In genomic region chr22:42437488-42438292, GRCh38 we compare ENCODE assay signal across 7 cellular contexts. TPM values are rescaled to one million over a fixed set of nuclear protein-coding genes. Genes with fewer than 3 reads are reported as not detected.
DNase-seq lines count a peak whose midpoint lies in the region; ATAC-seq and TF ChIP-seq lines count a peak whose summit lies in the region.

No MANE protein-coding gene starts in this region.

- ATAC-seq in HG03066 (IDR thresholded peaks at IDR 0.05; ENCODE audit: low read depth, unreplicated experiment), result peak; percentile 57
- peak; percentile 96 for ATAC-seq in effector memory CD8-positive, alpha-beta T cell (replicated peaks)

- no peaks in the 10 kb centered on the region for H3K9me3 Mint-ChIP-seq in effector memory CD8-positive, alpha-beta T cell
- no peaks in the 10 kb centered on the region for H3K9me3 Mint-ChIP-seq in mesothelial cell of epicardium

- DNase-seq in GM13977 (ENCODE audit: low spot score) (peak; percentile 83), NCI-H774 (lab: John Stamatoyannopoulos, UW) (peak; percentile 57), mesothelial cell of epicardium (ENCODE audit: low spot score in 2 of 2, unreplicated experiment in 2 of 2) (peak; percentile 59 to 85)
- peak; percentile 73 for DNase-seq in activated CD8-positive, alpha-beta memory T cell treated with anti-CD3 and anti-CD28 coated beads for 1 hour (ENCODE audit: extremely low read depth in 1 of 2, low read depth in 1 of 2)
- peak; percentile 87 to 89 (median 88) for DNase-seq in effector memory CD8-positive, alpha-beta T cell
- peak; percentile 61 to 70 for DNase-seq in stimulated activated CD8-positive, alpha-beta memory T cell treated with anti-CD3 and anti-CD28 coated beads, Interleukin-15, amount 100 ng/mL, for 4 hours (ENCODE audit: low read depth in 2 of 2)

- peak overlapping the region in 1 of 2 donors; percentile 79 for H3K27ac Mint-ChIP-seq in effector memory CD8-positive, alpha-beta T cell
- no peak overlapping the region for H3K27ac Mint-ChIP-seq in mesothelial cell of epicardium

- TF ChIP-seq CTCF in GM13977 (IDR thresholded peaks at IDR 0.05; ENCODE audit: extremely low read depth, insufficient read depth, missing control alignments), result peak; percentile 94
- TF ChIP-seq CTCF in mesothelial cell of epicardium (IDR thresholded peaks at IDR 0.05; ENCODE audit: unreplicated experiment), result peak; percentile 96

- peak overlapping the region; percentile 72 to 75 for H3K4me3 Mint-ChIP-seq in effector memory CD8-positive, alpha-beta T cell
- H3K4me3 Mint-ChIP-seq in mesothelial cell of epicardium, result peak overlapping the region; percentile 71

- in situ Hi-C loops in GM13977 (cut with MboI; ENCODE audit: low pct_unique_long_range_greater_than_20kb, low sequenced_read_pairs, unreplicated experiment), result loop anchor here (10.0 to 25.0 kb wide), 2 partner anchors 263 to 475 kb away; partner anchors contain the start of genes SEPTIN3 and SMIM45

- peaks cover 0 to 7% of the 10 kb centered on the region in 2 donors for H3K4me1 Mint-ChIP-seq in effector memory CD8-positive, alpha-beta T cell (ENCODE audit: low read depth in 2 of 2)
- peaks cover 30% of the 10 kb centered on the region for H3K4me1 Mint-ChIP-seq in mesothelial cell of epicardium

- H3K36me3 Mint-ChIP-seq in effector memory CD8-positive, alpha-beta T cell (ENCODE audit: insufficient read depth), result no peaks in the 10 kb centered on the region
- H3K36me3 Mint-ChIP-seq in mesothelial cell of epicardium, result no peaks in the 10 kb centered on the region

- H3K27me3 Mint-ChIP-seq in effector memory CD8-positive, alpha-beta T cell, result peaks cover 0 to 25% of the 10 kb centered on the region in 2 donors
- H3K27me3 Mint-ChIP-seq in mesothelial cell of epicardium (ENCODE audit: low read depth), result peaks cover 13% of the 10 kb centered on the region

RNA-seq across cellular contexts. Expression of gene NFAM1, which starts 5.5 kb away (rescaled TPM):
- 0.27 to 0.34 TPM (median 0.32 TPM) in 3 replicates for total RNA-seq in mesothelial cell of epicardium

Comparison
In these comparisons a context has a peak if more than half of its experiments do, and no peak if none do; other contexts are left out.
1. Peak in every context shown above with its lines: DNase-seq and ATAC-seq.